In genomic region chr12:124321040-124321481, GRCh38 we compare ENCODE assay signal across 8 cellular contexts. TPM values are rescaled to one million over a fixed set of nuclear protein-coding genes. Genes with fewer than 3 reads are reported as not detected.
A peak's percentile ranks its signal among the peaks of the same experiment; 100 is the strongest.
DNase-seq lines count a peak whose midpoint lies in the region; ATAC-seq, FAIRE-seq and TF ChIP-seq lines count a peak whose summit lies in the region.

No MANE protein-coding gene starts in this region.

- TF ChIP-seq EP300 in K562 (IDR thresholded peaks at IDR 0.05; ENCODE audit: low read length): no peak

- H3K9ac ChIP-seq in K562 (ENCODE audit: insufficient read depth in 1 of 2, low read depth in 2 of 2, low read length in 2 of 2): no peak overlapping the region

- H3K27me3 ChIP-seq in K562 (ENCODE audit: control insufficient read depth in 2 of 2, insufficient read depth in 2 of 2, low read length in 2 of 2): peaks cover 23 to 35% of the 10 kb centered on the region in 2 experiments; a peak in 3 of 5 replicates

- H3K27ac ChIP-seq in K562 (ENCODE audit: extremely low read depth, low read depth, low read length): no peak overlapping the region

- POLR2A ChIA-PET in K562 (lab: Yijun Ruan, JAX): no interaction called here

- intact Hi-C loops in K562 (cut with micrococcal nuclease): loop anchor here (1.0 to 10.0 kb wide), 3 partner anchors 158 to 364 kb away; no protein-coding TSS in a partner anchor

- peak; percentile 77 for FAIRE-seq in K562 (lab: Jason Lieb, UNC)

- H3K4me3 ChIP-seq in K562: no peak overlapping the region

- TF ChIP-seq CTCF in K562 (IDR thresholded peaks at IDR 0.05 in 2 of 3, conservative IDR thresholded peaks at IDR 0.05 in 1 of 3; ENCODE audit: insufficient read depth in 2 of 3, low read depth in 1 of 3, low read length in 3 of 3): peak; percentile 83 to 93 (median 86)

- H2AFZ ChIP-seq in K562 (ENCODE audit: low read depth, low read length): no peak overlapping the region

- peaks cover 12% of the 10 kb centered on the region for H3K9me3 ChIP-seq in K562 (replicated peaks; ENCODE audit: control insufficient read depth, insufficient read depth, low read depth, low read length)

- H3K4me1 ChIP-seq in K562 (replicated peaks in 1 of 2; ENCODE audit: control insufficient read depth in 2 of 2, insufficient read depth in 2 of 2, low read length in 2 of 2): no peaks in the 10 kb centered on the region

- TF ChIP-seq RAD21 in K562 (CRISPR knock-in tag; conservative IDR thresholded peaks at IDR 0.05 in 1 of 2, IDR thresholded peaks at IDR 0.05 in 1 of 2): peak; percentile 92 to 95

- peaks cover 20% of the 10 kb centered on the region; the same call in 2 of the 3 replicates for H3K36me3 ChIP-seq in K562 (ENCODE audit: control insufficient read depth, insufficient read depth, low read length)

- ATAC-seq in GM18907 (IDR thresholded peaks at IDR 0.05; ENCODE audit: unreplicated experiment) (peak; percentile 69), K562 (peak; percentile 94), HG03565 (IDR thresholded peaks at IDR 0.05; ENCODE audit: unreplicated experiment) (no peak)

- no TSS peak for BruUV-seq in K562 (replicated peaks; lab: Mats Ljungman, UMichigan)

- H3K79me2 ChIP-seq in K562 (ENCODE audit: control insufficient read depth, insufficient read depth, low read length): no peaks in the 10 kb centered on the region

- in situ Hi-C loops in K562 (cut with MboI): no loop called here

- CTCF ChIA-PET in K562 (lab: Yijun Ruan, JAX; ENCODE audit: low intra/inter-chr PET ratio): interaction anchor here (0.5 to 4.0 kb wide), 4 partner anchors 61 to 284 kb away, joined by 3 to 32 read pairs (median 5); no protein-coding TSS in a partner anchor

- H3K4me2 ChIP-seq in K562 (ENCODE audit: insufficient read depth, low read length): no peak overlapping the region

- H3K9me1 ChIP-seq in K562 (ENCODE audit: control insufficient read depth, insufficient read depth, low read length): peaks cover 3% of the 10 kb centered on the region

- no peak for TF ChIP-seq POLR2A in K562 (conservative IDR thresholded peaks at IDR 0.05)

- WGBS in K562 (ENCODE audit: insufficient coverage, low coverage, missing lambda C conversion rate): 17% methylated on average over 5 of the region's 6 CpGs

- DNase-seq in Ammon's horn (ENCODE audit: low spot score) (peak; percentile 66), HPDE6-E6E7 (ENCODE audit: extremely low spot score) (peak; percentile 54), UCSD-AML1 (lab: John Stamatoyannopoulos, UW; ENCODE audit: unreplicated experiment) (peak; percentile 73), K562 (ENCODE audit: extremely low read depth in 1 of 4, low spot score in 3 of 4) (peak; percentile 61 to 77 (median 74)), iPS-NIHi7 (ENCODE audit: extremely low spot score) (peak; percentile 83)
- DNase-seq in stimulated activated CD4-positive, alpha-beta T cell treated with anti-CD3 and anti-CD28 coated beads, Interleukin-15, amount 100 ng/mL, for 1 hour (ENCODE audit: low read depth in 1 of 2, low spot score in 1 of 2): peak; percentile 17 to 57

- H4K20me1 ChIP-seq in K562 (replicated peaks; ENCODE audit: control insufficient read depth, insufficient read depth, low read length): 0 out of 2 replicates have a peak, but pooled peaks cover 7% of the 10 kb centered on the region

TF ChIP-seq in K562, 482 proteins besides CTCF, POLR2A, EP300 and RAD21:
- no peak for TF ChIP-seq FOXK2 (conservative IDR thresholded peaks at IDR 0.05 in 1 of 2, IDR thresholded peaks at IDR 0.05 in 1 of 2; ENCODE audit: low read depth in 2 of 2)
- no peak for TF ChIP-seq ZNF174 (CRISPR knock-in tag; IDR thresholded peaks at IDR 0.05)
- no peak for TF ChIP-seq ZNF639 (CRISPR knock-in tag; conservative IDR thresholded peaks at IDR 0.05 in 1 of 2, IDR thresholded peaks at IDR 0.05 in 1 of 2)
- no peak for TF ChIP-seq ESRRB (CRISPR knock-in tag; IDR thresholded peaks at IDR 0.05; ENCODE audit: borderline replicate concordance)
- TF ChIP-seq RBM17 (IDR thresholded peaks at IDR 0.05; ENCODE audit: borderline replicate concordance, low read depth, low read length): no peak
- no peak for TF ChIP-seq ZNF551 (CRISPR knock-in tag; IDR thresholded peaks at IDR 0.05)
- TF ChIP-seq CC2D1A (IDR thresholded peaks at IDR 0.05): peak; percentile 59
- peak; percentile 70 for TF ChIP-seq DEAF1 (CRISPR knock-in tag; IDR thresholded peaks at IDR 0.05)
- TF ChIP-seq MIER1 (IDR thresholded peaks at IDR 0.05; ENCODE audit: low read depth): no peak
- TF ChIP-seq STAG1 (CRISPR knock-in tag; IDR thresholded peaks at IDR 0.05; ENCODE audit: borderline replicate concordance): peak; percentile 92
- TF ChIP-seq SIN3A (IDR thresholded peaks at IDR 0.05; ENCODE audit: borderline replicate concordance in 2 of 2, control insufficient read depth in 1 of 2, low read depth in 2 of 2, low read length in 2 of 2): no peak
- peak; percentile 49 for TF ChIP-seq POLR2G (IDR thresholded peaks at IDR 0.05; ENCODE audit: low read depth, low read length)
- TF ChIP-seq CTBP1 (IDR thresholded peaks at IDR 0.05; ENCODE audit: borderline replicate concordance): peak; percentile 28; the same call in 1 of the 2 replicates
- TF ChIP-seq, protein P1, sequence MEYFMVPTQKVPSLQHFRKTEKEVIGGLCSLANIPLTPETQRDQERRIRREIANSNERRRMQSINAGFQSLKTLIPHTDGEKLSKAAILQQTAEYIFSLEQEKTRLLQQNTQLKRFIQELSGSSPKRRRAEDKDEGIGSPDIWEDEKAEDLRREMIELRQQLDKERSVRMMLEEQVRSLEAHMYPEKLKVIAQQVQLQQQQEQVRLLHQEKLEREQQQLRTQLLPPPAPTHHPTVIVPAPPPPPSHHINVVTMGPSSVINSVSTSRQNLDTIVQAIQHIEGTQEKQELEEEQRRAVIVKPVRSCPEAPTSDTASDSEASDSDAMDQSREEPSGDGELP (CRISPR knock-in tag; IDR thresholded peaks at IDR 0.05; ENCODE audit: borderline replicate concordance): 0 out of 2 replicates have a peak, but pooled peaks have one; percentile 26
- 0 out of 2 replicates have a peak, but pooled peaks have one; percentile 44 for TF ChIP-seq RB1 (IDR thresholded peaks at IDR 0.05; ENCODE audit: low read depth)
- peak; percentile 96 for TF ChIP-seq SMC3 (conservative IDR thresholded peaks at IDR 0.05; ENCODE audit: insufficient read depth, low read depth, low read length)
- TF ChIP-seq MCM7 (IDR thresholded peaks at IDR 0.05): no peak
- 0 out of 2 replicates have a peak, but pooled peaks have one; percentile 21 for TF ChIP-seq JUND (IDR thresholded peaks at IDR 0.05; ENCODE audit: borderline replicate concordance, low read depth, low read length)
- no peak for TF ChIP-seq JUND (tag; IDR thresholded peaks at IDR 0.05; ENCODE audit: borderline replicate concordance, low read depth, low read length)
- TF ChIP-seq ARID2 (IDR thresholded peaks at IDR 0.05): peak; percentile 87; the same call in 1 of the 2 replicates
- TF ChIP-seq E2F3 (CRISPR knock-in tag; IDR thresholded peaks at IDR 0.05): no peak

RNA-seq across cellular contexts. Expression of gene RFLNA, which starts 26.2 kb away (rescaled TPM):
- total RNA-seq in K562 (2011; cell fraction: chromatin; rRNA removed; ENCODE audit: low replicate concordance): not detected in 2 replicates
- total RNA-seq in K562 (2011; cell fraction: nucleolus; rRNA removed): not detected in 2 replicates
- not detected in 2 replicates for total RNA-seq in K562 (2011; cell fraction: nucleoplasm; rRNA removed)
- total RNA-seq in K562 (2014; rRNA removed): not detected in 2 replicates
- total RNA-seq in K562 (2014; rRNA removed; fragmentation: Illumina TruSeq; extraction: Trizol): not detected in 2 replicates
- total RNA-seq in K562 (2015; rRNA removed; fragmentation: Illumina TruSeq; extraction: Trizol): not detected in 2 replicates
- total RNA-seq in K562 (2021): not detected in 2 replicates
- polyA plus RNA-seq in K562 (2011; rRNA removed): not detected in 2 replicates
- not detected in 2 replicates for polyA plus RNA-seq in K562 (2011; cell fraction: cytosol; rRNA removed)
- not detected in 2 replicates for polyA plus RNA-seq in K562 (2011; cell fraction: nucleus; rRNA removed)
- polyA plus RNA-seq in K562 (2012): not detected in 2 replicates
- not detected in 2 replicates for polyA plus RNA-seq in K562 (2014; fragmentation: Illumina TruSeq; extraction: Trizol)
- not detected for polyA plus RNA-seq in K562 (2014; fragmentation: Nextera tagmentation; extraction: Ambion mirVana)
- not detected in 2 replicates for polyA plus RNA-seq in K562 (2014; rRNA removed)
- polyA minus RNA-seq in K562 (2011; rRNA and poly(A)+ RNA removed): not detected in 2 replicates
- polyA minus RNA-seq in K562 (2011; cell fraction: cytosol; rRNA and poly(A)+ RNA removed): not detected in 2 replicates
- polyA minus RNA-seq in K562 (2011; cell fraction: nucleus; rRNA and poly(A)+ RNA removed): not detected in 2 replicates
